1 cellular context compared by ENCODE assay signal in the genomic region with DNA sequence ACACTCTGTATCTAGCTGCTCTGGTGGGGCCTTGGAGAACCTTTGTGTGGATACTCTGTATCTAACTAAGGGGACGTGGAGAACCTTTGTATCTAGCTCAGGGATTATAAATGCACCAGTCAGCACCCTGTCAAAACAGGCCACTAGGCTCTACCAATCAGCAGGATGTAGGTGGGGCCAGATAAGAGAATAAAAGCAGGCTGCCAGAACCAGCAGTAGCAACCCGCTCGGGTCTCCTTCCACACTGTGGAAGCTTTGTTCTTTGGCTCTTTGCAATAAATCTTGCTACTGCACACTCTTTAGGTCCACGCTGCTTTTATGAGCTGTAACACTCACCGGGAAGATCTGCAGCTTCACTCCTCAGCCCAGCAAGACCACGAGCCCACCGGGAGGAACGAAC.
TF ChIP-seq lines count a peak whose summit lies in the region.

No MANE protein-coding gene starts in this region.

TF ChIP-seq in HepG2, 621 proteins besides CTCF, POLR2A, EP300 and RAD21:
- TF ChIP-seq MAFK (conservative IDR thresholded peaks at IDR 0.05 in 1 of 2, IDR thresholded peaks at IDR 0.05 in 1 of 2; ENCODE audit: low read length in 2 of 2) (0 out of 4 replicates have a peak, but pooled peaks of 1 of the 2 experiments have one; percentile 17), ZMYM4 (CRISPR knock-in tag; IDR thresholded peaks at IDR 0.05) (0 out of 2 replicates have a peak, but pooled peaks have one; percentile 18), NFYC (CRISPR knock-in tag; IDR thresholded peaks at IDR 0.05) (peak; percentile 50), NFYB (CRISPR knock-in tag; IDR thresholded peaks at IDR 0.05) (0 out of 2 replicates have a peak, but pooled peaks have one; percentile 21)
- TF ChIP-seq, protein P1, sequence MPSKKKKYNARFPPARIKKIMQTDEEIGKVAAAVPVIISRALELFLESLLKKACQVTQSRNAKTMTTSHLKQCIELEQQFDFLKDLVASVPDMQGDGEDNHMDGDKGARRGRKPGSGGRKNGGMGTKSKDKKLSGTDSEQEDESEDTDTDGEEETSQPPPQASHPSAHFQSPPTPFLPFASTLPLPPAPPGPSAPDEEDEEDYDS (CRISPR knock-in tag; IDR thresholded peaks at IDR 0.05): peak; percentile 63; the same call in 1 of the 2 replicates
